ENCODE assay signal across 1 cellular context in genomic region chr2:219553463-219553862, GRCh38.
TF ChIP-seq lines count a peak whose summit lies in the region.

No MANE protein-coding gene starts in this region.

TF ChIP-seq in H1, 55 proteins besides CTCF, POLR2A, EP300 and RAD21:
- TF ChIP-seq SP2 (IDR thresholded peaks at IDR 0.05; ENCODE audit: low read length) (no peak), BRCA1 (IDR thresholded peaks at IDR 0.05; ENCODE audit: low read depth, low read length) (no peak), TAF7 (optimal IDR thresholded peaks at IDR 0.05; ENCODE audit: borderline replicate concordance, low read depth, low read length) (no peak), GTF2F1 (IDR thresholded peaks at IDR 0.05; ENCODE audit: borderline replicate concordance, low read depth, low read length) (no peak), EGR1 (IDR thresholded peaks at IDR 0.05; ENCODE audit: borderline replicate concordance, low read depth, low read length) (no peak), CHD7 (IDR thresholded peaks at IDR 0.05; ENCODE audit: insufficient replicate concordance, low read length) (no peak), JUND (IDR thresholded peaks at IDR 0.05; ENCODE audit: low read length) (no peak), HDAC2 (IDR thresholded peaks at IDR 0.05; ENCODE audit: borderline replicate concordance in 1 of 2, low read depth in 2 of 2, low read length in 2 of 2) (no peak), SAP30 (IDR thresholded peaks at IDR 0.05; ENCODE audit: insufficient read depth, insufficient replicate concordance, low read length) (no peak), KDM5A (IDR thresholded peaks at IDR 0.05; ENCODE audit: low read length) (no peak), FOSL1 (IDR thresholded peaks at IDR 0.05; ENCODE audit: insufficient read depth, low read depth, low read length) (no peak), CHD1 (IDR thresholded peaks at IDR 0.05; ENCODE audit: low read depth, low read length) (no peak), EZH2 (IDR thresholded peaks at IDR 0.05; ENCODE audit: low read depth, low read length, severe bottlenecking) (no peak), RFX5 (IDR thresholded peaks at IDR 0.05; ENCODE audit: borderline replicate concordance, low read depth, low read length) (no peak), SIX5 (IDR thresholded peaks at IDR 0.05; ENCODE audit: low read depth, low read length) (no peak), TBP (IDR thresholded peaks at IDR 0.05; ENCODE audit: low read depth, low read length) (no peak)
